ENCODE assay signal across 1 cellular context in genomic region chr12:69105101-69105613, GRCh38.
TF ChIP-seq lines count a peak whose summit lies in the region.

No MANE protein-coding gene starts in this region.

TF ChIP-seq in HEK293, 187 proteins besides CTCF, POLR2A, EP300 and RAD21 (continued from another document and continues in another):
- TF ChIP-seq ZBTB10 (tag by site-specific recombination; IDR thresholded peaks at IDR 0.05): no peak
- TF ChIP-seq ZNF366 (tag by site-specific recombination; conservative IDR thresholded peaks at IDR 0.05): no peak
- TF ChIP-seq ZNF558 (tag by site-specific recombination; IDR thresholded peaks at IDR 0.05): no peak
- peak; percentile 28; the same call in 1 of the 2 replicates for TF ChIP-seq KLF8 (tag by site-specific recombination; IDR thresholded peaks at IDR 0.05)
- TF ChIP-seq SCRT1 (tag by site-specific recombination; IDR thresholded peaks at IDR 0.05; ENCODE audit: borderline replicate concordance): peak; percentile 70; the same call in 1 of the 2 replicates
- TF ChIP-seq ZNF350 (tag by site-specific recombination; IDR thresholded peaks at IDR 0.05): no peak
- peak; percentile 53; the same call in 1 of the 2 replicates for TF ChIP-seq ZBTB44 (tag by site-specific recombination; IDR thresholded peaks at IDR 0.05)
- TF ChIP-seq ZNF600 (tag by site-specific recombination; IDR thresholded peaks at IDR 0.05): no peak
- no peak for TF ChIP-seq ZFHX2 (tag by site-specific recombination; conservative IDR thresholded peaks at IDR 0.05)
- no peak for TF ChIP-seq ZFP3 (tag by site-specific recombination; IDR thresholded peaks at IDR 0.05; ENCODE audit: low read depth)
- no peak for TF ChIP-seq MEIS1 (CRISPR knock-in tag; IDR thresholded peaks at IDR 0.05; ENCODE audit: borderline replicate concordance)
- no peak for TF ChIP-seq ZNF621 (tag by site-specific recombination; IDR thresholded peaks at IDR 0.05)
- TF ChIP-seq PRDM10 (tag by site-specific recombination; IDR thresholded peaks at IDR 0.05): peak; percentile 52; the same call in 1 of the 2 replicates
- TF ChIP-seq ZNF302 (tag by site-specific recombination; IDR thresholded peaks at IDR 0.05; ENCODE audit: low read depth): no peak
- TF ChIP-seq ZNF335 (tag by site-specific recombination; conservative IDR thresholded peaks at IDR 0.05): no peak
- TF ChIP-seq WT1 (tag by site-specific recombination; IDR thresholded peaks at IDR 0.05): peak; percentile 99
- no peak for TF ChIP-seq RBAK (tag by site-specific recombination; IDR thresholded peaks at IDR 0.05)
- TF ChIP-seq ZNF423 (tag by site-specific recombination; IDR thresholded peaks at IDR 0.05): no peak
- TF ChIP-seq PRDM4 (tag by site-specific recombination; IDR thresholded peaks at IDR 0.05): peak; percentile 48; the same call in 1 of the 2 replicates
- TF ChIP-seq ZNF311 (tag by site-specific recombination; IDR thresholded peaks at IDR 0.05; ENCODE audit: borderline replicate concordance): no peak
- TF ChIP-seq ZNF18 (tag by site-specific recombination; IDR thresholded peaks at IDR 0.05): peak; percentile 74
- peak; percentile 86 for TF ChIP-seq ZNF580 (tag by site-specific recombination; IDR thresholded peaks at IDR 0.05)
- TF ChIP-seq ZNF513 (tag by site-specific recombination; IDR thresholded peaks at IDR 0.05): no peak
- no peak for TF ChIP-seq ZNF292 (tag by site-specific recombination; IDR thresholded peaks at IDR 0.05; ENCODE audit: borderline replicate concordance, low read depth)
- no peak for TF ChIP-seq ZNF214 (tag by site-specific recombination; IDR thresholded peaks at IDR 0.05; ENCODE audit: borderline replicate concordance)
- TF ChIP-seq YY1 (tag by site-specific recombination; IDR thresholded peaks at IDR 0.05): no peak
- no peak for TF ChIP-seq ZSCAN5A (tag by site-specific recombination; IDR thresholded peaks at IDR 0.05)
- peak; percentile 41; the same call in 1 of the 2 replicates for TF ChIP-seq ZBTB8A (tag by site-specific recombination; IDR thresholded peaks at IDR 0.05)
- no peak for TF ChIP-seq ZNF830 (tag by site-specific recombination; IDR thresholded peaks at IDR 0.05; ENCODE audit: low read depth)
- TF ChIP-seq ZNF501 (tag by site-specific recombination; IDR thresholded peaks at IDR 0.05): no peak
- TF ChIP-seq ZNF2 (tag by site-specific recombination; IDR thresholded peaks at IDR 0.05): no peak
- TF ChIP-seq ZNF518A (tag by site-specific recombination; conservative IDR thresholded peaks at IDR 0.05; ENCODE audit: low read depth): no peak
- no peak for TF ChIP-seq ZNF777 (tag by site-specific recombination; IDR thresholded peaks at IDR 0.05; ENCODE audit: borderline replicate concordance)
- no peak for TF ChIP-seq ZNF23 (tag by site-specific recombination; IDR thresholded peaks at IDR 0.05; ENCODE audit: borderline replicate concordance)
- TF ChIP-seq HOXC10 (CRISPR knock-in tag; IDR thresholded peaks at IDR 0.05): no peak
- TF ChIP-seq ZNF658 (tag by site-specific recombination; IDR thresholded peaks at IDR 0.05): no peak
